8 cellular contexts compared by ENCODE assay signal in genomic region chrX:73943572-73943899, GRCh38.
DNase-seq lines count a peak whose midpoint lies in the region; ATAC-seq and TF ChIP-seq lines count a peak whose summit lies in the region.

No MANE protein-coding gene starts in this region.

- H3K27me3 Mint-ChIP-seq in progenitor cell of endocrine pancreas = no peaks in the 10 kb centered on the region

- no peak for TF ChIP-seq POLR2A in esophagus squamous epithelium (IDR thresholded peaks at IDR 0.05)

- peaks cover 21% of the 10 kb centered on the region for H3K4me1 Mint-ChIP-seq in progenitor cell of endocrine pancreas (ENCODE audit: low read depth)

- no peaks in the 10 kb centered on the region for H3K9me3 ChIP-seq in esophagus squamous epithelium

- TF ChIP-seq CTCF in GM06990 (IDR thresholded peaks at IDR 0.05; ENCODE audit: insufficient read depth, low read length, poor library complexity, severe bottlenecking) (no peak), esophagus squamous epithelium (IDR thresholded peaks at IDR 0.05) (no peak), progenitor cell of endocrine pancreas (IDR thresholded peaks at IDR 0.05; ENCODE audit: unreplicated experiment) (no peak)

- H3K27me3 ChIP-seq in GM06990 (replicated peaks; ENCODE audit: control insufficient read depth, insufficient read depth, low read length) = no peaks in the 10 kb centered on the region
- no peaks in the 10 kb centered on the region for H3K27me3 ChIP-seq in esophagus squamous epithelium

- H3K36me3 Mint-ChIP-seq in progenitor cell of endocrine pancreas (ENCODE audit: insufficient read depth) = peaks cover 9% of the 10 kb centered on the region

- intact Hi-C loops in esophagus squamous epithelium (cut with DNase I) = no loop called here

- H3K36me3 ChIP-seq in GM06990 (ENCODE audit: control insufficient read depth, insufficient read depth, low read length) (no peaks in the 10 kb centered on the region; the same call in 1 of the 2 replicates), esophagus squamous epithelium (no peaks in the 10 kb centered on the region)

- peak overlapping the region; percentile 100 for H3K27ac Mint-ChIP-seq in progenitor cell of endocrine pancreas

- WGBS in esophagus squamous epithelium, 2 donors = 8 to 33% methylated on average over 2 to 4 of the region's 5 CpGs

- ATAC-seq in activated CD4-positive, CD25-positive, alpha-beta regulatory T cell treated with anti-CD3 and anti-CD28 coated beads, Interleukin-2, amount 50 U/mL, for 24 hours = no peak
- ATAC-seq in GM18511 (IDR thresholded peaks at IDR 0.05; ENCODE audit: unreplicated experiment) = no peak

- H3K4me1 ChIP-seq in esophagus squamous epithelium = peaks cover 7 to 18% (median 18%) of the 10 kb centered on the region in 3 donors

- H3K4me3 ChIP-seq in GM06990 (replicated peaks; ENCODE audit: low read depth, low read length) = peak overlapping the region; percentile 99
- peak overlapping the region; percentile 52 to 95 (median 74) for H3K4me3 ChIP-seq in esophagus squamous epithelium

- peak overlapping the region in 3 of 4 donors; percentile 83 to 91 (median 88) for H3K27ac ChIP-seq in esophagus squamous epithelium

- peak overlapping the region; percentile 95 for H3K4me3 Mint-ChIP-seq in progenitor cell of endocrine pancreas (ENCODE audit: low read depth)

- H3K9me3 Mint-ChIP-seq in progenitor cell of endocrine pancreas (ENCODE audit: low read depth) = no peaks in the 10 kb centered on the region

- DNase-seq in GM06990 (ENCODE audit: extremely low read depth, insufficient read length) = peak; percentile 6
- DNase-seq in RKO (ENCODE audit: low spot score) = peak; percentile 29
- no peak for DNase-seq in esophagus squamous epithelium (lab: John Stamatoyannopoulos, UW)
- DNase-seq in progenitor cell of endocrine pancreas (ENCODE audit: low spot score, unreplicated experiment) = no peak
- no peak for DNase-seq in NCI-H2196 treated with DMSO at 0.1 percent for 48 hours (lab: John Stamatoyannopoulos, UW; ENCODE audit: unreplicated experiment)
- DNase-seq in GDM1 (lab: John Stamatoyannopoulos, UW) = no peak

Comparison
In these comparisons a context has a peak if more than half of its experiments do, and no peak if none do; other contexts are left out.
1. DNase-seq: peak in GM06990 (single experiment) and RKO (single experiment); none in esophagus squamous epithelium (single experiment), progenitor cell of endocrine pancreas (single experiment), NCI-H2196 treated with DMSO at 0.1 percent for 48 hours (single experiment) and GDM1 (single experiment).